ENCODE assay signal across 8 cellular contexts in the genomic region with DNA sequence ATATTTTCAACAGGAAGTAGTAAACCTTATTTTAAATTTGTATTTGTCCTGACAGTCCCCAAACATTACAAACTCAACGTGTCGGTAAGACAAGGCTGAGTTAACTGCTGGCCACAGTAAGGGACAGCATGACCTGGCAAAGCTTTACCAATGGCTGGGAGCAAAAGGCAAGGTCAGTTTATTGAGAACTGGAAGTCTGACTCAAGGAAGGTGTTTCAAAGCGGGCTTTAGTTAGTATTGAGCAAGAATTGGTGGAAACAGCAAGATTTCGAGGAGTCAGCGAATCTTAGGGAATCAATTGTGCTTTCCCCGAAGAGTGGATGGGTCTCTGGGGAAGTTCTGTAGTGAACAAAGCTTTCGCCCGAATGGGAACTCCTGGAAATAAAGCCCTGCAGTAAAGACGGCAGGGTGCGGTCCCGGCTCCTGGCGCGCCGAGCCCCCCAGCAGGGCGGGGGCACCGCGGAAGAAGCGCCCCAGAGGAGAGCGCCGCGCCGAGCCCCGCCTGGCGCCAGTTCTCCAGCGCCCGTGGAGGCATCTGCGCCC. TPM values are rescaled to one million over a fixed set of nuclear protein-coding genes. Genes with fewer than 3 reads are reported as not detected.
A peak's percentile ranks its signal among the peaks of the same experiment; 100 is the strongest.
DNase-seq lines count a peak whose midpoint lies in the region; ATAC-seq, FAIRE-seq and TF ChIP-seq lines count a peak whose summit lies in the region.

No MANE protein-coding gene starts in this region.

- no peaks in the 10 kb centered on the region for H4K20me1 ChIP-seq in KMS-11 (ENCODE audit: insufficient read depth)
- peaks cover 8% of the 10 kb centered on the region; the same call in 1 of the 2 replicates for H4K20me1 ChIP-seq in K562 (replicated peaks; ENCODE audit: control insufficient read depth, insufficient read depth, low read length)

- H3K27ac ChIP-seq in KMS-11 (peak overlapping the region; percentile 76), K562 (ENCODE audit: extremely low read depth, low read depth, low read length) (peak overlapping the region; percentile 99), subcutaneous abdominal adipose tissue (ENCODE audit: low read depth, low read length) (peak overlapping the region; percentile 98)

- intact Hi-C loops in K562 (cut with micrococcal nuclease), result loop anchor here (1.0 to 5.0 kb wide), 2 partner anchors 11 to 51 kb away; a partner anchor contains a TSS

- no peaks in the 10 kb centered on the region for H3K9me1 ChIP-seq in K562 (ENCODE audit: control insufficient read depth, insufficient read depth, low read length)

- H3K4me1 ChIP-seq in KMS-11 (ENCODE audit: low read depth, poor library complexity, severe bottlenecking) (peaks cover 38% of the 10 kb centered on the region), K562 (replicated peaks in 1 of 2; ENCODE audit: control insufficient read depth in 2 of 2, insufficient read depth in 2 of 2, low read length in 2 of 2) (peaks cover 36 to 37% of the 10 kb centered on the region in 2 experiments), subcutaneous abdominal adipose tissue (ENCODE audit: control insufficient read depth in 5 of 5, insufficient read depth in 5 of 5, low read length in 5 of 5) (peaks cover 7 to 56% (median 48%) of the 10 kb centered on the region in 5 donors)

- H3K4me2 ChIP-seq in KMS-11 (peak overlapping the region; percentile 74), K562 (ENCODE audit: insufficient read depth, low read length) (peak overlapping the region; percentile 95)

- peak; percentile 70 for DNase-seq in CD1c-positive myeloid dendritic cell (ENCODE audit: extremely low spot score)
- peak in 1 of 4 experiments; percentile 52 for DNase-seq in K562 (ENCODE audit: extremely low read depth in 1 of 4, low spot score in 3 of 4)
- peak; percentile 37 for DNase-seq in kidney tubule cell (ENCODE audit: low spot score)
- DNase-seq in GM03348 (ENCODE audit: low spot score), result no peak
- no peak for DNase-seq in activated gamma-delta T cell (lab: John Stamatoyannopoulos, UW)

- H2AFZ ChIP-seq in KMS-11 (ENCODE audit: low read depth) (peak overlapping the region; percentile 36), K562 (ENCODE audit: low read depth, low read length) (peak overlapping the region; percentile 79)

- H3K36me3 ChIP-seq in KMS-11 (ENCODE audit: insufficient read depth) (no peaks in the 10 kb centered on the region), K562 (ENCODE audit: control insufficient read depth, insufficient read depth, low read length) (peaks cover 26% of the 10 kb centered on the region; the same call in 2 of the 3 replicates), subcutaneous abdominal adipose tissue (ENCODE audit: control insufficient read depth in 5 of 5, insufficient read depth in 5 of 5, low read length in 5 of 5) (peaks cover 0 to 17% (median 12%) of the 10 kb centered on the region in 5 donors)

- TF ChIP-seq RAD21 in K562 (CRISPR knock-in tag; conservative IDR thresholded peaks at IDR 0.05 in 1 of 2, IDR thresholded peaks at IDR 0.05 in 1 of 2), result no peak

- peaks cover 19% of the 10 kb centered on the region for H3K79me2 ChIP-seq in KMS-11 (ENCODE audit: insufficient read depth, low read depth)
- peaks cover 52% of the 10 kb centered on the region for H3K79me2 ChIP-seq in K562 (ENCODE audit: control insufficient read depth, insufficient read depth, low read length)

- BruUV-seq in K562 (replicated peaks; lab: Mats Ljungman, UMichigan), result TSS peak; percentile 77

- no peaks in the 10 kb centered on the region for H3K9me3 ChIP-seq in K562 (replicated peaks; ENCODE audit: control insufficient read depth, insufficient read depth, low read depth, low read length)
- H3K9me3 ChIP-seq in subcutaneous abdominal adipose tissue (ENCODE audit: control insufficient read depth in 5 of 5, low read length in 5 of 5), result no peaks in the 10 kb centered on the region

- CTCF ChIA-PET in K562 (lab: Yijun Ruan, JAX; ENCODE audit: low intra/inter-chr PET ratio), result no interaction called here

- TF ChIP-seq EP300 in K562 (IDR thresholded peaks at IDR 0.05; ENCODE audit: low read length), result no peak

- FAIRE-seq in K562 (lab: Jason Lieb, UNC), result peak; percentile 87

- H3K9ac ChIP-seq in KMS-11 (peak overlapping the region; percentile 75), K562 (ENCODE audit: insufficient read depth in 1 of 2, low read depth in 2 of 2, low read length in 2 of 2) (peak overlapping the region; percentile 95 to 99), subcutaneous abdominal adipose tissue (ENCODE audit: low read length in 5 of 5) (peak overlapping the region; percentile 73 to 94 (median 90))

- TF ChIP-seq CTCF in KMS-11 (conservative IDR thresholded peaks at IDR 0.05; ENCODE audit: low read depth, low read length) (no peak), K562 (IDR thresholded peaks at IDR 0.05 in 2 of 3, conservative IDR thresholded peaks at IDR 0.05 in 1 of 3; ENCODE audit: insufficient read depth in 2 of 3, low read depth in 1 of 3, low read length in 3 of 3) (no peak)

- WGBS in K562 (ENCODE audit: insufficient coverage, low coverage, missing lambda C conversion rate), result 4% methylated on average over 7 of the region's 27 CpGs

- no peak for TF ChIP-seq POLR2A in K562 (conservative IDR thresholded peaks at IDR 0.05)

- H3K27me3 ChIP-seq in KMS-11 (ENCODE audit: insufficient read depth, low read depth), result no peaks in the 10 kb centered on the region
- H3K27me3 ChIP-seq in K562 (ENCODE audit: control insufficient read depth in 2 of 2, insufficient read depth in 2 of 2, low read length in 2 of 2), result no peaks in the 10 kb centered on the region
- no peaks in the 10 kb centered on the region for H3K27me3 ChIP-seq in subcutaneous abdominal adipose tissue (ENCODE audit: control insufficient read depth in 5 of 5, insufficient read depth in 4 of 5, low read length in 5 of 5)

- ATAC-seq in K562 (peak; percentile 17), HG02623 (IDR thresholded peaks at IDR 0.05; ENCODE audit: unreplicated experiment) (no peak)

- in situ Hi-C loops in K562 (cut with MboI), result no loop called here

- H3K4me3 ChIP-seq in KMS-11 (IDR thresholded peaks at IDR 0.05; ENCODE audit: insufficient read depth, low read depth, low read length) (no peak overlapping the region), K562 (peak overlapping the region; percentile 63), subcutaneous abdominal adipose tissue (ENCODE audit: low read depth in 1 of 5, low read length in 5 of 5) (peak overlapping the region; percentile 71 to 86 (median 74))

- POLR2A ChIA-PET in K562 (lab: Yijun Ruan, JAX), result interaction anchor here (0.7 to 1.0 kb wide), 3 partner anchors 9 to 386 kb away, joined by 3 to 4 read pairs (median 3); a partner anchor contains a TSS

TF ChIP-seq in K562, 482 proteins besides CTCF, POLR2A, EP300 and RAD21 (continues in another document):
- TF ChIP-seq JUNB (CRISPR knock-in tag; conservative IDR thresholded peaks at IDR 0.05) (no peak), CHD4 (IDR thresholded peaks at IDR 0.05; ENCODE audit: insufficient read depth, insufficient replicate concordance, low read depth, low read length, poor library complexity, severe bottlenecking) (no peak), ZNF311 (CRISPR knock-in tag; IDR thresholded peaks at IDR 0.05) (no peak), SAP30 (IDR thresholded peaks at IDR 0.05; ENCODE audit: borderline replicate concordance, insufficient read depth, low read depth, low read length, poor library complexity, severe bottlenecking) (no peak), IRF2 (CRISPR knock-in tag; IDR thresholded peaks at IDR 0.05) (no peak), XRCC3 (IDR thresholded peaks at IDR 0.05) (no peak), ZNF354B (CRISPR knock-in tag; IDR thresholded peaks at IDR 0.05) (no peak), WHSC1 (IDR thresholded peaks at IDR 0.05; ENCODE audit: low read length) (no peak), FIP1L1 (IDR thresholded peaks at IDR 0.05; ENCODE audit: low read depth, low read length, poor library complexity, severe bottlenecking) (no peak), ZNF23 (CRISPR knock-in tag; IDR thresholded peaks at IDR 0.05) (no peak)

RNA-seq across cellular contexts. Expression of a gene that starts 0.8 kb away (rescaled TPM):
- 25.2 and 30.4 TPM in 2 replicates for total RNA-seq in K562 (2011; cell fraction: chromatin; rRNA removed; ENCODE audit: low replicate concordance)
- 20.7 and 30.9 TPM in 2 replicates for total RNA-seq in K562 (2011; cell fraction: nucleolus; rRNA removed)
- 17.2 and 29.5 TPM in 2 replicates for total RNA-seq in K562 (2011; cell fraction: nucleoplasm; rRNA removed)
- 7.0 and 9.6 TPM in 2 replicates for total RNA-seq in K562 (2014; rRNA removed)
- 6.5 and 6.9 TPM in 2 replicates for total RNA-seq in K562 (2014; rRNA removed; fragmentation: Illumina TruSeq; extraction: Trizol)
- 6.1 and 7.9 TPM in 2 replicates for total RNA-seq in K562 (2015; rRNA removed; fragmentation: Illumina TruSeq; extraction: Trizol)
- total RNA-seq in K562 (2021), result 8.6 and 10.2 TPM in 2 replicates
- polyA plus RNA-seq in K562 (2011; rRNA removed), result 15.7 and 21.9 TPM in 2 replicates
- polyA plus RNA-seq in K562 (2011; cell fraction: cytosol; rRNA removed), result 14.1 and 19.4 TPM in 2 replicates
- 36.9 and 43.8 TPM in 2 replicates for polyA plus RNA-seq in K562 (2011; cell fraction: nucleus; rRNA removed)
- polyA plus RNA-seq in K562 (2012), result 6.2 and 9.0 TPM in 2 replicates
- 7.4 and 9.7 TPM in 2 replicates for polyA plus RNA-seq in K562 (2014; fragmentation: Illumina TruSeq; extraction: Trizol)
- 1 to 10 TPM; 1.2 to 1.8 TPM for polyA plus RNA-seq in K562 (2014; fragmentation: Nextera tagmentation; extraction: Ambion mirVana)
- polyA plus RNA-seq in K562 (2014; rRNA removed), result 9.5 and 11.9 TPM in 2 replicates
- polyA minus RNA-seq in K562 (2011; rRNA and poly(A)+ RNA removed), result 21.8 and 24.4 TPM in 2 replicates
- polyA minus RNA-seq in K562 (2011; cell fraction: cytosol; rRNA and poly(A)+ RNA removed), result 6.7 and 30.8 TPM in 2 replicates
- polyA minus RNA-seq in K562 (2011; cell fraction: nucleus; rRNA and poly(A)+ RNA removed), result 27.7 and 41.8 TPM in 2 replicates

RNA-seq across cellular contexts. Expression of a gene that starts 10.6 kb away (rescaled TPM):
- 6.8 and 14.9 TPM in 2 replicates for total RNA-seq in K562 (2011; cell fraction: chromatin; rRNA removed; ENCODE audit: low replicate concordance)
- 15.7 and 16.8 TPM in 2 replicates for total RNA-seq in K562 (2011; cell fraction: nucleolus; rRNA removed)
- total RNA-seq in K562 (2011; cell fraction: nucleoplasm; rRNA removed), result 10.8 and 11.6 TPM in 2 replicates
- 50.4 and 50.9 TPM in 2 replicates for total RNA-seq in K562 (2014; rRNA removed)
- total RNA-seq in K562 (2014; rRNA removed; fragmentation: Illumina TruSeq; extraction: Trizol), result 27.5 and 31.9 TPM in 2 replicates
- total RNA-seq in K562 (2015; rRNA removed; fragmentation: Illumina TruSeq; extraction: Trizol), result 35.0 and 35.7 TPM in 2 replicates
- total RNA-seq in K562 (2021), result 30.3 and 35.7 TPM in 2 replicates
- polyA plus RNA-seq in K562 (2011; rRNA removed), result 31.7 and 37.7 TPM in 2 replicates
- 40.1 and 55.8 TPM in 2 replicates for polyA plus RNA-seq in K562 (2011; cell fraction: cytosol; rRNA removed)
- polyA plus RNA-seq in K562 (2011; cell fraction: nucleus; rRNA removed), result 21.6 and 23.4 TPM in 2 replicates
- polyA plus RNA-seq in K562 (2012), result 22.6 and 23.8 TPM in 2 replicates
- 35.6 and 36.1 TPM in 2 replicates for polyA plus RNA-seq in K562 (2014; fragmentation: Illumina TruSeq; extraction: Trizol)
- 1 to 10 TPM; 7.7 to 8.9 TPM for polyA plus RNA-seq in K562 (2014; fragmentation: Nextera tagmentation; extraction: Ambion mirVana)
- 37.5 and 46.5 TPM in 2 replicates for polyA plus RNA-seq in K562 (2014; rRNA removed)
- 15.8 and 20.0 TPM in 2 replicates for polyA minus RNA-seq in K562 (2011; rRNA and poly(A)+ RNA removed)
- polyA minus RNA-seq in K562 (2011; cell fraction: cytosol; rRNA and poly(A)+ RNA removed), result 9.6 and 12.7 TPM in 2 replicates
- polyA minus RNA-seq in K562 (2011; cell fraction: nucleus; rRNA and poly(A)+ RNA removed), result 5.7 and 6.7 TPM in 2 replicates

Comparison
In these comparisons a context has a peak if more than half of its experiments do, and no peak if none do; other contexts are left out.
1. DNase-seq: peak in CD1c-positive myeloid dendritic cell (single experiment) and kidney tubule cell (single experiment); none in GM03348 (single experiment) and activated gamma-delta T cell (single experiment).
2. Peak in every context shown above with its lines, with median percentiles within 50 percentile points of each other: H3K27ac ChIP-seq and H3K9ac ChIP-seq.